19 cellular contexts compared by ENCODE assay signal in the genomic region with DNA sequence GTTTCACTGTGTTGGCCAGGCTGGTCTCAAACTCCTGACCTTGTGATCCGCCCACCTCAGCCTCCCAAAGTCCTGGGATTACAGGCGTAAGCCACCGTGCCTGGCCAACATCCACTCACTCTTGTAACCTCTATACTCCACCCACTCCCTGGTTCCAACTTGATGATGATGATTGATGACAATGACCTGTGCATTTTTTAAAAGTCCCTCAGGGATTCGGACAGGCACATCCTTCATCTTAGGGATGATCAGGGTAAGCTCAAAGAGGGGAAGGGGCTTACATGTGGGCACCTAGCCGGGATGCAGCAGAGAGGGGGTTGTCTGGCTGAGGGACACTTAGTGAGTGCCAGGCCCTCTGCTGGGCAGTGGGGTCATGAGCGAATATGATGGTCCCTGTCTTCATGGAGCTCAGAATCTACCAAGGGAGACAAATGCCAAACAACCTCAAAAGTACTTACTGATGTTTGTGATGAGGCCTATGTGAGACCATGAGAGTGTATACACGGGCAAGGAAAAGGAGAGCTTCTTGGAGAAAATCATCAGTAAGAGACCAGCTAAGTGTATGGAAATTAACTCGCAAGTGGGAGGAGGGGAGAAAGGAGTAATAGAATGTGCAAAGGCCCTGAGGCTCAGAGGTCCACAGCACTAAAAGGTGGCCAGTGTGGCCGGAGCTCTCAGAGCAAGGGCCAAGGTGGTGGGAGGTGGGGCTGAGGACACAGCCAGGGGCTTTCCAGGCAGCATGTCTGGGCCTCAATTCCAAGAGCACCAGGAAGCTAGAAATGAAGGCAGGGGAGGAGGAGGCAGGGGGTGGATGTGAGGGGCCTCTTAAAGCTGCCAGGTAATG. TPM values are rescaled to one million over a fixed set of nuclear protein-coding genes. Genes with fewer than 3 reads are reported as not detected.
DNase-seq lines count a peak whose midpoint lies in the region; ATAC-seq and TF ChIP-seq lines count a peak whose summit lies in the region.
"Had no signal": no experiment of that assay in that cellular context is flagged by ENCODE, and none has a peak within 500 bp of the region (broad histone marks: within the 10 kb centered on the region; RNA-seq: fewer than 3 reads in every experiment).

No MANE protein-coding gene starts in this region.

- H3K36me3 ChIP-seq in Panc1 (ENCODE audit: control insufficient read depth, insufficient read depth, low read length) = no peaks in the 10 kb centered on the region
- H3K36me3 ChIP-seq: uterus had no signal

- H3K4me1 ChIP-seq in Panc1 (ENCODE audit: control insufficient read depth, insufficient read depth, low read length) = peaks cover 5% of the 10 kb centered on the region; the same call in 1 of the 2 replicates

- peaks cover 54% of the 10 kb centered on the region for H3K27me3 Mint-ChIP-seq in activated CD4-positive, alpha-beta memory T cell treated with anti-CD3 and anti-CD28 coated beads for 36 hours

- intact Hi-C loops in Panc1 (cut with micrococcal nuclease; ENCODE audit: unreplicated experiment) = no loop called here
- intact Hi-C loops in activated CD4-positive, alpha-beta memory T cell treated with anti-CD3 and anti-CD28 coated beads for 36 hours (cut with micrococcal nuclease) = no loop called here

- ATAC-seq in Panc1 (no peak), GM21528 (IDR thresholded peaks at IDR 0.05; ENCODE audit: low FRiP score, unreplicated experiment) (no peak)

- TF ChIP-seq CTCF in 22Rv1 (IDR thresholded peaks at IDR 0.05) (peak; percentile 11; the same call in 1 of the 2 replicates), Panc1 (IDR thresholded peaks at IDR 0.05) (peak; percentile 44), foreskin fibroblast (IDR thresholded peaks at IDR 0.05; ENCODE audit: low read depth, low read length) (peak; percentile 9), coronary artery (IDR thresholded peaks at IDR 0.05) (no peak)

- H3K36me3 Mint-ChIP-seq in activated CD4-positive, alpha-beta memory T cell treated with anti-CD3 and anti-CD28 coated beads for 36 hours = no peaks in the 10 kb centered on the region

- H3K4me3 Mint-ChIP-seq in activated CD4-positive, alpha-beta memory T cell treated with anti-CD3 and anti-CD28 coated beads for 36 hours = no peak overlapping the region
- H3K4me3 Mint-ChIP-seq: T-helper 2 cell treated with Interferon-gamma antibody and Interleukin-4, amounts not matched to agents 5 μg/mL and 100 μg/mL, for 36 hours had no signal

- H3K27ac Mint-ChIP-seq in activated CD4-positive, alpha-beta memory T cell treated with anti-CD3 and anti-CD28 coated beads for 36 hours = no peak overlapping the region
- H3K27ac Mint-ChIP-seq: T-helper 2 cell treated with Interferon-gamma antibody and Interleukin-4, amounts not matched to agents 5 μg/mL and 100 μg/mL, for 36 hours had no signal

- H3K9me3 ChIP-seq in Panc1 (ENCODE audit: control insufficient read depth, insufficient read depth, low read depth, low read length) = no peaks in the 10 kb centered on the region
- H3K9me3 ChIP-seq: uterus had no signal

- POLR2A ChIA-PET in Panc1 (lab: Charles Lee) = no interaction called here
- POLR2A ChIA-PET in activated CD4-positive, alpha-beta memory T cell treated with anti-CD3 and anti-CD28 coated beads for 36 hours (lab: Charles Lee) = no interaction called here

- no TSS peak for BruUV-seq in Panc1 (replicated peaks; lab: Mats Ljungman, UMichigan)

- H3K4me3 ChIP-seq in Panc1 (ENCODE audit: low read depth in 2 of 2, low read length in 2 of 2) (no peak overlapping the region), foreskin fibroblast (ENCODE audit: low read depth in 1 of 2, low read length in 2 of 2) (no peak overlapping the region), coronary artery (no peak overlapping the region)
- H3K4me3 ChIP-seq: uterus had no signal

- no peaks in the 10 kb centered on the region for H3K9me3 Mint-ChIP-seq in activated CD4-positive, alpha-beta memory T cell treated with anti-CD3 and anti-CD28 coated beads for 36 hours
- H3K9me3 Mint-ChIP-seq: T-helper 2 cell treated with Interferon-gamma antibody and Interleukin-4, amounts not matched to agents 5 μg/mL and 100 μg/mL, for 36 hours had no signal

- H3K27me3 ChIP-seq in Panc1 (ENCODE audit: control insufficient read depth, insufficient read depth, low read length) = no peaks in the 10 kb centered on the region

- peaks cover 11% of the 10 kb centered on the region for H3K4me1 Mint-ChIP-seq in activated CD4-positive, alpha-beta memory T cell treated with anti-CD3 and anti-CD28 coated beads for 36 hours (ENCODE audit: low read depth)

- CTCF ChIA-PET in Panc1 (lab: Charles Lee) = no interaction called here
- CTCF ChIA-PET in activated CD4-positive, alpha-beta memory T cell treated with anti-CD3 and anti-CD28 coated beads for 36 hours (lab: Charles Lee) = interaction anchor here (1.1 to 4.4 kb wide), 4 partner anchors 14 to 497 kb away, joined by 3 to 55 read pairs (median 28); no protein-coding TSS in a partner anchor

- in situ Hi-C loops in Panc1 (cut with HindIII; ENCODE audit: low pct_unique_long_range_greater_than_20kb, low sequenced_read_pairs) = no loop called here

- DNase-seq in EH (ENCODE audit: low read depth) = peak; percentile 7
- DNase-seq in Panc1 (ENCODE audit: low read depth, low spot score) = no peak
- no peak for DNase-seq in foreskin fibroblast
- no peak for DNase-seq in activated CD4-positive, alpha-beta memory T cell treated with anti-CD3 and anti-CD28 coated beads for 36 hours
- no peak for DNase-seq in NCI-H2196 treated with DMSO at 0.1 percent for 48 hours (lab: John Stamatoyannopoulos, UW; ENCODE audit: unreplicated experiment)
- DNase-seq in coronary artery (ENCODE audit: low spot score) = no peak
- DNase-seq: activated CD4-positive, alpha-beta T cell treated with anti-CD3 and anti-CD28 coated beads for 1 hour; activated naive CD4-positive, alpha-beta T cell treated with Interleukin-2 at 50 U/mL for 16 hours; anterior cingulate cortex; Calu3; GF-D8; HCEC 1CT; NCI-H1694 treated with DMSO at 0.1 percent for 48 hours; occipital lobe; stimulated activated CD4-positive, alpha-beta T cell treated with anti-CD3 and anti-CD28 coated beads, Interleukin-2, amount 100 ng/mL, for 48 hours; uterus had no signal

- no peak overlapping the region for H3K27ac ChIP-seq in 22Rv1
- no peak overlapping the region for H3K27ac ChIP-seq in Panc1 (ENCODE audit: low read length)
- no peak overlapping the region for H3K27ac ChIP-seq in coronary artery
- H3K27ac ChIP-seq: uterus had no signal

RNA-seq across cellular contexts. Expression of gene LHX2, which starts 27.4 kb away (rescaled TPM):
- 0.36 TPM for total RNA-seq in Panc1 (2021; ENCODE audit: unreplicated experiment)
- not detected for polyA plus RNA-seq in Panc1 (2012; ENCODE audit: insufficient read length)
- not detected for total RNA-seq in activated CD4-positive, alpha-beta memory T cell treated with anti-CD3 and anti-CD28 coated beads for 36 hours
- total RNA-seq: Calu3 had no signal
